ENCODE assay signal across 9 cellular contexts in the genomic region with DNA sequence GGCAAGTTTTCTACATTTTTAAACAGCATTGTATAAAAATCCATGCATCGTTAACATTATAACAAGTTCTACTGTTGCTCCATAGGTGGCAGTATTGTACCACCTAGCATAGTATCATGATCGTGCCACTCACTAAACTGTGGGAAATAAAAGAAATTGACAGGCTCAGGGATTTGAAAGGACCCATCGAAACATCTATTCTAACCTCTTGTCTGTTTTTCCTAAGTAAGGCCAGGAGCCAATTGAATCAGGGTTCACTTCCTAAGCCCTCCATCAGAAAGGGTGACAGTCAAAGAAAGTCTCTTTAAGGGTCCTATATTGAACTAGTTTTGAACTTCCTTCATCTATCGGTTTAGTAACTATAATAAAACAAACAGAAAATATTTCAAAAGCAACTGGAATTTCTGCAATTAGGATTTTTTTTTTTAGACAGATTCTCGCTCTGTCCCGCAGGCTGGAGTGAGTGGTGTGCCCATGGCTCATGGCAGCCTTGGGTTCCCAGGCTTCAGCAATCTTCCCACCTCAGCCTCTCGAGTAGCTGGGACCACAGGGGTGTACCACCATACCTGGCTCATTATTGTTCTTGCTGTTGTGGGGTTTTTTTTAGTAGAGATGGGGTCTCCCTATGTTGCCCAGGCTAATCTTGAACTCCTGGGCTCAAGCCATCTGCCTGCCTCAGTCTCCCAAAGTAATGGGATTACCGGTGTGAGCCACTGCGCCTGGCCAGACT. TPM values are rescaled to one million over a fixed set of nuclear protein-coding genes. Genes with fewer than 3 reads are reported as not detected.
DNase-seq lines count a peak whose midpoint lies in the region; ATAC-seq, FAIRE-seq and TF ChIP-seq lines count a peak whose summit lies in the region.
"Had no signal": no experiment of that assay in that cellular context is flagged by ENCODE, and none has a peak within 500 bp of the region (broad histone marks: within the 10 kb centered on the region; RNA-seq: fewer than 3 reads in every experiment).

No MANE protein-coding gene starts in this region.

- no peak overlapping the region for H3K27ac Mint-ChIP-seq in CD4-positive, alpha-beta T cell
- H3K27ac Mint-ChIP-seq: activated naive CD4-positive, alpha-beta T cell treated with anti-CD3 and anti-CD28 coated beads, Interleukin-2, amount 50 U/mL, for 24 hours had no signal

- in situ Hi-C loops in GM13976 (cut with MboI; ENCODE audit: low sequenced_read_pairs, unreplicated experiment) = loop anchor here (5.0 to 25.0 kb wide), 3 partner anchors 135 to 630 kb away; no protein-coding TSS in a partner anchor

- CTCF ChIA-PET in CD4-positive, alpha-beta T cell (lab: Charles Lee) = no interaction called here

- no peak overlapping the region for H3K4me3 Mint-ChIP-seq in CD4-positive, alpha-beta T cell
- H3K4me3 Mint-ChIP-seq: activated naive CD4-positive, alpha-beta T cell treated with anti-CD3 and anti-CD28 coated beads, Interleukin-2, amount 50 U/mL, for 24 hours had no signal

- H3K9ac ChIP-seq in keratinocyte (ENCODE audit: control insufficient read depth, extremely low read depth, insufficient read depth, low read length) = no peak overlapping the region

- no peaks in the 10 kb centered on the region for H4K20me1 ChIP-seq in keratinocyte (ENCODE audit: control insufficient read depth, extremely low read depth, insufficient read depth, low read length)

- POLR2A ChIA-PET in CD4-positive, alpha-beta T cell (lab: Charles Lee) = no interaction called here

- no peak for TF ChIP-seq POLR2A in testis (IDR thresholded peaks at IDR 0.05)

- no peak overlapping the region for H3K27ac ChIP-seq in CD4-positive, alpha-beta T cell (ENCODE audit: low read depth, low read length)
- H3K27ac ChIP-seq in keratinocyte (ENCODE audit: control insufficient read depth, insufficient read depth, low read length) = no peak overlapping the region
- H3K27ac ChIP-seq in testis = no peak overlapping the region

- FAIRE-seq in keratinocyte (lab: Jason Lieb, UNC) = peak; percentile 80

- H3K9me1 ChIP-seq in keratinocyte (ENCODE audit: control insufficient read depth, extremely low read depth, insufficient read depth, low read length) = no peaks in the 10 kb centered on the region

- H3K4me2 ChIP-seq in keratinocyte (ENCODE audit: control insufficient read depth, extremely low read depth, insufficient read depth, low read depth, low read length) = no peak overlapping the region

- no peaks in the 10 kb centered on the region for H3K9me3 ChIP-seq in CD4-positive, alpha-beta T cell (ENCODE audit: control insufficient read depth, low read length)
- H3K9me3 ChIP-seq in keratinocyte (ENCODE audit: control insufficient read depth, low read depth, low read length) = no peaks in the 10 kb centered on the region
- H3K9me3 ChIP-seq in testis = no peaks in the 10 kb centered on the region

- TF ChIP-seq CTCF in CD4-positive, alpha-beta T cell (IDR thresholded peaks at IDR 0.05) = peak; percentile 92
- peak; percentile 70 for TF ChIP-seq CTCF in GM13976 (IDR thresholded peaks at IDR 0.05; ENCODE audit: borderline replicate concordance, control extremely low read depth, extremely low read depth, insufficient read depth, missing control alignments)
- peak; percentile 8 to 70 (median 69) for TF ChIP-seq CTCF in keratinocyte (optimal IDR thresholded peaks at IDR 0.05 in 1 of 3, IDR thresholded peaks at IDR 0.05 in 1 of 3, conservative IDR thresholded peaks at IDR 0.05 in 1 of 3; ENCODE audit: extremely low read depth in 1 of 3, insufficient read depth in 2 of 3, low read length in 3 of 3)
- TF ChIP-seq CTCF in testis (IDR thresholded peaks at IDR 0.05) = peak; percentile 60 to 82 (median 73)

- H3K79me2 ChIP-seq in keratinocyte (ENCODE audit: control insufficient read depth, insufficient read depth, low read length) = no peaks in the 10 kb centered on the region

- H3K4me1 Mint-ChIP-seq in CD4-positive, alpha-beta T cell (ENCODE audit: low read depth) = no peaks in the 10 kb centered on the region
- H3K4me1 Mint-ChIP-seq: activated naive CD4-positive, alpha-beta T cell treated with anti-CD3 and anti-CD28 coated beads, Interleukin-2, amount 50 U/mL, for 24 hours had no signal

- no peaks in the 10 kb centered on the region for H3K9me3 Mint-ChIP-seq in CD4-positive, alpha-beta T cell
- H3K9me3 Mint-ChIP-seq: activated naive CD4-positive, alpha-beta T cell treated with anti-CD3 and anti-CD28 coated beads, Interleukin-2, amount 50 U/mL, for 24 hours had no signal

- H3K36me3 ChIP-seq in keratinocyte (ENCODE audit: control insufficient read depth in 2 of 2, extremely low read depth in 1 of 2, insufficient read depth in 2 of 2, low read length in 2 of 2) (peaks cover 0 to 3% of the 10 kb centered on the region in 2 experiments), testis (ENCODE audit: low read depth, missing control alignments) (no peaks in the 10 kb centered on the region)

- no peaks in the 10 kb centered on the region for H3K27me3 Mint-ChIP-seq in CD4-positive, alpha-beta T cell
- H3K27me3 Mint-ChIP-seq: activated naive CD4-positive, alpha-beta T cell treated with anti-CD3 and anti-CD28 coated beads, Interleukin-2, amount 50 U/mL, for 24 hours had no signal

- peak in 1 of 10 experiments; percentile 10 for DNase-seq in CD4-positive, alpha-beta T cell
- peak; percentile 59 for DNase-seq in GM13976 (ENCODE audit: low spot score)
- peak; percentile 10 for DNase-seq in NCI-H345 (lab: John Stamatoyannopoulos, UW)
- DNase-seq in brain pericyte (ENCODE audit: low read depth, low spot score) = peak; percentile 32
- no peak for DNase-seq in keratinocyte (ENCODE audit: low read depth, low spot score)
- DNase-seq in testis = no peak
- no peak for DNase-seq in T-helper 9 cell

- no peaks in the 10 kb centered on the region for H3K4me1 ChIP-seq in keratinocyte (ENCODE audit: control insufficient read depth, extremely low read depth, insufficient read depth, low read length)
- H3K4me1 ChIP-seq in testis = no peaks in the 10 kb centered on the region

- intact Hi-C loops in CD4-positive, alpha-beta T cell (cut with DNase I, micrococcal nuclease) = loop anchor here (1.0 to 10.0 kb wide), 7 partner anchors 134 to 630 kb away; no protein-coding TSS in a partner anchor
- intact Hi-C loops in testis (cut with DNase I; ENCODE audit: low total_unique reads) = loop anchor here (10.0 kb wide), 1 partner anchor 137 kb away; no protein-coding TSS in a partner anchor

- H3K4me3 ChIP-seq in keratinocyte (ENCODE audit: control insufficient read depth in 2 of 3, extremely low read depth in 1 of 3, insufficient read depth in 2 of 3, low read depth in 1 of 3, low read length in 3 of 3) (no peak overlapping the region), testis (no peak overlapping the region)

- H2AFZ ChIP-seq in keratinocyte (ENCODE audit: control insufficient read depth, low read length) = no peak overlapping the region

- no peaks in the 10 kb centered on the region for H3K27me3 ChIP-seq in CD4-positive, alpha-beta T cell (ENCODE audit: control insufficient read depth, insufficient read depth, low read length)
- H3K27me3 ChIP-seq in keratinocyte (ENCODE audit: control insufficient read depth, extremely low read depth, insufficient read depth, low read length) (no peaks in the 10 kb centered on the region), testis (no peaks in the 10 kb centered on the region)

- H3K36me3 Mint-ChIP-seq in CD4-positive, alpha-beta T cell (ENCODE audit: low read depth) = no peaks in the 10 kb centered on the region
- H3K36me3 Mint-ChIP-seq: activated naive CD4-positive, alpha-beta T cell treated with anti-CD3 and anti-CD28 coated beads, Interleukin-2, amount 50 U/mL, for 24 hours had no signal

- ATAC-seq in CD4-positive, alpha-beta T cell (ENCODE audit: poor library complexity) = peak; percentile 73
- peak; percentile 85 for ATAC-seq in HG02943 (IDR thresholded peaks at IDR 0.05; ENCODE audit: low read depth, unreplicated experiment)

- 62% methylated on average over 9 of the region's 9 CpGs for WGBS in testis, 2 donors

- dilution Hi-C loops in keratinocyte (cut with MboI; ENCODE audit: extremely low pct_ligation_motif_present, low sequenced_read_pairs) = no loop called here

RNA-seq across cellular contexts. Expression of a gene that starts 9.4 kb away (rescaled TPM):
- total RNA-seq in CD4-positive, alpha-beta T cell = under 1 TPM; 0.75 to 0.77 TPM
- polyA plus RNA-seq in keratinocyte = 17.7 to 46.3 TPM (median 32.5 TPM) in 3 replicates
- 3.7 TPM for polyA plus RNA-seq in keratinocyte (2011; ENCODE audit: low read depth)
- polyA plus RNA-seq in keratinocyte (2011; cell fraction: cytosol; rRNA removed) = 22.8 and 42.5 TPM in 2 replicates
- polyA plus RNA-seq in keratinocyte (2011; cell fraction: nucleus; rRNA removed) = 24.7 and 34.6 TPM in 2 replicates
- polyA plus RNA-seq in keratinocyte (2012; ENCODE audit: low replicate concordance) = 16.4 and 25.5 TPM in 2 replicates
- polyA minus RNA-seq in keratinocyte = 9.1 to 20.9 TPM (median 13.2 TPM) in 3 replicates
- polyA minus RNA-seq in keratinocyte (2011; cell fraction: cytosol; rRNA and poly(A)+ RNA removed) = 22.3 TPM
- polyA minus RNA-seq in keratinocyte (2011; cell fraction: nucleus; rRNA and poly(A)+ RNA removed) = 5.4 and 11.2 TPM in 2 replicates
- total RNA-seq in testis = 10 to 100 TPM; 16.2 to 28.5 TPM
- 14.0 TPM for polyA plus RNA-seq in testis (ENCODE audit: insufficient read depth, low read depth, low replicate concordance)

RNA-seq across cellular contexts. Expression of a gene that starts 36.2 kb away (rescaled TPM):
- total RNA-seq in CD4-positive, alpha-beta T cell = 10 to 100 TPM; 52.4 to 53.3 TPM
- polyA plus RNA-seq in keratinocyte = 27.8 to 34.9 TPM (median 34.1 TPM) in 3 replicates
- 36.7 TPM for polyA plus RNA-seq in keratinocyte (2011; ENCODE audit: low read depth)
- 24.0 and 44.3 TPM in 2 replicates for polyA plus RNA-seq in keratinocyte (2011; cell fraction: cytosol; rRNA removed)
- 43.4 and 54.3 TPM in 2 replicates for polyA plus RNA-seq in keratinocyte (2011; cell fraction: nucleus; rRNA removed)
- polyA plus RNA-seq in keratinocyte (2012; ENCODE audit: low replicate concordance) = 19.3 and 20.4 TPM in 2 replicates
- polyA minus RNA-seq in keratinocyte = 26.8 to 43.6 TPM (median 37.0 TPM) in 3 replicates
- polyA minus RNA-seq in keratinocyte (2011; cell fraction: cytosol; rRNA and poly(A)+ RNA removed) = 16.7 TPM
- 43.8 and 66.2 TPM in 2 replicates for polyA minus RNA-seq in keratinocyte (2011; cell fraction: nucleus; rRNA and poly(A)+ RNA removed)
- 10 to 100 TPM; 40.6 to 40.9 TPM for total RNA-seq in testis
- polyA plus RNA-seq in testis (ENCODE audit: insufficient read depth, low read depth, low replicate concordance) = 23.7 TPM

Comparison
In these comparisons a context has a peak if more than half of its experiments do, and no peak if none do; other contexts are left out.
1. DNase-seq: peak in GM13976 (single experiment), NCI-H345 (single experiment) and brain pericyte (single experiment); none in keratinocyte (single experiment), testis (single experiment) and T-helper 9 cell (single experiment).
2. RNA of a gene that starts 9.4 kb away (total RNA-seq): 16.2 to 28.5 TPM in testis; 0.75 to 0.77 TPM in CD4-positive, alpha-beta T cell; every median in the first group is over 4 times any median in the second.
3. Peak in every context shown above with its lines, with median percentiles within 50 percentile points of each other: CTCF ChIP-seq.